ENCODE assay signal across 8 cellular contexts in the genomic region with DNA sequence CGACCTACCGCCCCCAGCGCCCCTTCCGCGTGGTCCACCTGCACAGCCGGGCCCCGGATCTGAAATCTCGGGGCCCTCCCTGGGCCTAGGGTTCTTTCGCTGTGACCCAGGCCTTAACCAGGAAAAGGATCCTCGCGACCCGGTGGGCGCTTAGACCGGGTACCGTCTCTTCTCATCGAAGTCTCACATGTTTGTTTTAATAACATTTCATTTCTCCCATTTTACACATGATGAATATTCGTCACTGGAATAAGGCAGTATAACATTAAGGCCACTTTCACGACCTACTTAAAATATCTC. TPM values are rescaled to one million over a fixed set of nuclear protein-coding genes. Genes with fewer than 3 reads are reported as not detected.
A peak's percentile ranks its signal among the peaks of the same experiment; 100 is the strongest.
DNase-seq lines count a peak whose midpoint lies in the region; ATAC-seq and TF ChIP-seq lines count a peak whose summit lies in the region.

No MANE protein-coding gene starts in this region.

- H3K36me3 ChIP-seq in SK-N-SH (replicated peaks in 1 of 2; ENCODE audit: control insufficient read depth in 1 of 2, insufficient read depth in 2 of 2, low read length in 1 of 2) = peaks cover 15 to 34% of the 10 kb centered on the region in 2 experiments
- H3K36me3 ChIP-seq in iPS-20b (ENCODE audit: insufficient read depth, low read depth, low read length) = peaks cover 41% of the 10 kb centered on the region
- peaks cover 35% of the 10 kb centered on the region for H3K36me3 ChIP-seq in suprapubic skin

- H3K27me3 ChIP-seq in SK-N-SH (ENCODE audit: insufficient read depth) (no peaks in the 10 kb centered on the region), iPS-20b (ENCODE audit: insufficient read depth, low read length) (no peaks in the 10 kb centered on the region), suprapubic skin (no peaks in the 10 kb centered on the region)

- H4K20me1 ChIP-seq in SK-N-SH (ENCODE audit: insufficient read depth) = peaks cover 15% of the 10 kb centered on the region

- H3K36me3 Mint-ChIP-seq in activated CD8-positive, alpha-beta T cell treated with anti-CD3 and anti-CD28 coated beads, Interleukin-2, amount 10 ng/mL, durations not matched to agents 7 days and 5 days (ENCODE audit: low read depth) = peaks cover 49% of the 10 kb centered on the region

- WGBS in SK-N-SH (ENCODE audit: low lambda C conversion rate) = 0% methylated on average over 6 of the region's 18 CpGs
- under 1% methylated on average over 18 of the region's 18 CpGs for WGBS in suprapubic skin

- no peaks in the 10 kb centered on the region for H3K9me2 ChIP-seq in SK-N-SH

- ATAC-seq in SK-N-SH treated with all-trans-retinoic acid at 6 μM for 48 hours = no peak
- no peak for ATAC-seq in activated CD8-positive, alpha-beta T cell treated with anti-CD3 and anti-CD28 coated beads, Interleukin-2, amount 10 ng/mL, durations not matched to agents 7 days and 5 days

- H3K9me3 Mint-ChIP-seq in activated CD8-positive, alpha-beta T cell treated with anti-CD3 and anti-CD28 coated beads, Interleukin-2, amount 10 ng/mL, durations not matched to agents 7 days and 5 days (ENCODE audit: insufficient read depth) = no peaks in the 10 kb centered on the region

- TF ChIP-seq POLR2A in suprapubic skin (IDR thresholded peaks at IDR 0.05) (no peak), erythroblast (IDR thresholded peaks at IDR 0.05; ENCODE audit: low read length) (no peak)

- H3K9ac ChIP-seq in SK-N-SH (peak overlapping the region; percentile 80), iPS-20b (ENCODE audit: low read depth, low read length) (peak overlapping the region; percentile 79; the same call in 1 of the 2 replicates)

- peaks cover 46% of the 10 kb centered on the region for H3K4me1 Mint-ChIP-seq in activated CD8-positive, alpha-beta T cell treated with anti-CD3 and anti-CD28 coated beads, Interleukin-2, amount 10 ng/mL, durations not matched to agents 7 days and 5 days (ENCODE audit: low read depth)

- H3K9me3 ChIP-seq in SK-N-SH = no peaks in the 10 kb centered on the region
- H3K9me3 ChIP-seq in iPS-20b (ENCODE audit: insufficient read depth, low read depth, low read length) = no peaks in the 10 kb centered on the region
- H3K9me3 ChIP-seq in suprapubic skin = no peaks in the 10 kb centered on the region

- CTCF ChIA-PET in SK-N-SH (lab: Yijun Ruan, JAX) = interaction anchor here (1.3 to 14.2 kb wide), 3 partner anchors 11 to 430 kb away, joined by 3 to 114 read pairs (median 39); a partner anchor contains a TSS
- CTCF ChIA-PET in activated CD8-positive, alpha-beta T cell treated with anti-CD3 and anti-CD28 coated beads, Interleukin-2, amount 10 ng/mL, durations not matched to agents 7 days and 5 days (lab: Charles Lee) = interaction anchor here (2.1 to 19.2 kb wide), 3 partner anchors 11 to 28 kb away, joined by 6 to 319 read pairs (median 92); a partner anchor contains a TSS

- H3K4me3 ChIP-seq in SK-N-SH (ENCODE audit: low read depth in 2 of 2, low read length in 1 of 2) (peak overlapping the region; percentile 83 to 87), iPS-20b (ENCODE audit: low read length) (peak overlapping the region; percentile 77), suprapubic skin (peak overlapping the region; percentile 90)

- no peak for TF ChIP-seq RAD21 in SK-N-SH (IDR thresholded peaks at IDR 0.05; ENCODE audit: low read length)

- H2AFZ ChIP-seq in SK-N-SH (ENCODE audit: low read depth) = peak overlapping the region; percentile 77; the same call in 1 of the 2 replicates

- peak overlapping the region; percentile 89 for H3K27ac Mint-ChIP-seq in activated CD8-positive, alpha-beta T cell treated with anti-CD3 and anti-CD28 coated beads, Interleukin-2, amount 10 ng/mL, durations not matched to agents 7 days and 5 days

- H3K27me3 Mint-ChIP-seq in activated CD8-positive, alpha-beta T cell treated with anti-CD3 and anti-CD28 coated beads, Interleukin-2, amount 10 ng/mL, durations not matched to agents 7 days and 5 days (ENCODE audit: low read depth) = no peaks in the 10 kb centered on the region

- H3K4me1 ChIP-seq in SK-N-SH (ENCODE audit: control insufficient read depth in 1 of 2, insufficient read depth in 2 of 2, low read depth in 1 of 2, low read length in 1 of 2) (peaks cover 0 to 34% of the 10 kb centered on the region in 2 experiments; a peak in 1 of 4 replicates), iPS-20b (ENCODE audit: insufficient read depth, low read length) (no peaks in the 10 kb centered on the region; the same call in 1 of the 2 replicates), suprapubic skin (peaks cover 43% of the 10 kb centered on the region)

- TF ChIP-seq CTCF in SK-N-SH (IDR thresholded peaks at IDR 0.05) (no peak), suprapubic skin (IDR thresholded peaks at IDR 0.05) (no peak)

- H3K4me2 ChIP-seq in SK-N-SH = peak overlapping the region; percentile 97

- DNase-seq in SK-N-SH (no peak), suprapubic skin (ENCODE audit: low spot score in 2 of 2) (no peak), activated gamma-delta T cell treated with Interleukin-2 at 50 U/mL for 16 hours (no peak), erythroblast (lab: John Stamatoyannopoulos, UW) (no peak)
- no peak for DNase-seq in activated CD8-positive, alpha-beta T cell treated with anti-CD3 and anti-CD28 coated beads, Interleukin-2, amount 10 ng/mL, durations not matched to agents 7 days and 5 days
- no peak for DNase-seq in stimulated activated CD4-positive, alpha-beta T cell treated with anti-CD3 and anti-CD28 coated beads, Interleukin-4, amount 100 ng/mL, for 1 hour

- POLR2A ChIA-PET in SK-N-SH (lab: Yijun Ruan, JAX) = interaction anchor here (1.1 to 3.7 kb wide), 3 partner anchors 9 to 75 kb away, joined by 3 to 46 read pairs (median 3); a partner anchor contains a TSS
- POLR2A ChIA-PET in activated CD8-positive, alpha-beta T cell treated with anti-CD3 and anti-CD28 coated beads, Interleukin-2, amount 10 ng/mL, durations not matched to agents 7 days and 5 days (lab: Charles Lee) = interaction anchor here (3.9 to 8.2 kb wide), 5 partner anchors 10 to 75 kb away, joined by 22 to 160 read pairs (median 57); a partner anchor contains a TSS

- TF ChIP-seq EP300 in SK-N-SH (IDR thresholded peaks at IDR 0.05; ENCODE audit: borderline replicate concordance in 1 of 2, low read depth in 1 of 2, low read length in 1 of 2) = no peak
- no peak for TF ChIP-seq EP300 in suprapubic skin (IDR thresholded peaks at IDR 0.05)

- peak overlapping the region; percentile 97 for H3K4me3 Mint-ChIP-seq in activated CD8-positive, alpha-beta T cell treated with anti-CD3 and anti-CD28 coated beads, Interleukin-2, amount 10 ng/mL, durations not matched to agents 7 days and 5 days

- H3F3A ChIP-seq in SK-N-SH (replicated peaks; ENCODE audit: insufficient read depth) = peaks cover 39% of the 10 kb centered on the region

- peaks cover 55% of the 10 kb centered on the region for H3K79me2 ChIP-seq in SK-N-SH (ENCODE audit: insufficient read depth)

- H3K27ac ChIP-seq in SK-N-SH (ENCODE audit: low read depth in 2 of 2, low read length in 1 of 2) = peak overlapping the region; percentile 89 to 99
- H3K27ac ChIP-seq in iPS-20b (ENCODE audit: low read length) = no peak overlapping the region
- peak overlapping the region; percentile 83 for H3K27ac ChIP-seq in suprapubic skin

TF ChIP-seq in SK-N-SH treated with all-trans-retinoic acid at 6 μM for 48 hours, 23 proteins besides CTCF, POLR2A, EP300 and RAD21 (continues in another document):
- TF ChIP-seq ZNF8 (CRISPR knock-in tag; IDR thresholded peaks at IDR 0.05) (no peak), ESRRG (CRISPR knock-in tag; IDR thresholded peaks at IDR 0.05) (no peak), ZNF565 (CRISPR knock-in tag; conservative IDR thresholded peaks at IDR 0.05; ENCODE audit: low read depth) (no peak), PPARA (CRISPR knock-in tag; IDR thresholded peaks at IDR 0.05; ENCODE audit: borderline replicate concordance) (no peak), ZFP30 (CRISPR knock-in tag; IDR thresholded peaks at IDR 0.05) (no peak), RARB (CRISPR knock-in tag; IDR thresholded peaks at IDR 0.05) (no peak)

RNA-seq across cellular contexts. Expression of a gene that starts 0.3 kb away (rescaled TPM):
- 82.7 and 99.4 TPM in 2 replicates for polyA plus RNA-seq in SK-N-SH (2012; rRNA removed)
- polyA plus RNA-seq in SK-N-SH (2012; cell fraction: cytosol; rRNA removed) = 42.3 and 58.1 TPM in 2 replicates
- 371 and 402 TPM in 2 replicates for polyA plus RNA-seq in SK-N-SH (2012; cell fraction: nucleus; rRNA removed)
- total RNA-seq in activated CD8-positive, alpha-beta T cell treated with anti-CD3 and anti-CD28 coated beads, Interleukin-2, amount 10 ng/mL, durations not matched to agents 7 days and 5 days = 10 to 100 TPM; 24.7 to 25.4 TPM
- 10 to 100 TPM; 44.3 to 55.4 (median 50.7) TPM for total RNA-seq in suprapubic skin

RNA-seq across cellular contexts. Expression of a gene that starts 3.3 kb away (rescaled TPM):
- polyA plus RNA-seq in SK-N-SH (2012; rRNA removed) = 85.3 and 104 TPM in 2 replicates
- polyA plus RNA-seq in SK-N-SH (2012; cell fraction: cytosol; rRNA removed) = 48.3 and 76.9 TPM in 2 replicates
- 36.4 and 46.2 TPM in 2 replicates for polyA plus RNA-seq in SK-N-SH (2012; cell fraction: nucleus; rRNA removed)
- total RNA-seq in activated CD8-positive, alpha-beta T cell treated with anti-CD3 and anti-CD28 coated beads, Interleukin-2, amount 10 ng/mL, durations not matched to agents 7 days and 5 days = 10 to 100 TPM; 92.1 to 93.7 TPM
- 100 to 1,000 TPM in 1 of 4 donors, 10 to 100 TPM in 3; 45.0 to 104 (median 63.1) TPM for total RNA-seq in suprapubic skin

RNA-seq across cellular contexts. Expression of a gene that starts 10.5 kb away (rescaled TPM):
- 305 and 346 TPM in 2 replicates for polyA plus RNA-seq in SK-N-SH (2012; rRNA removed)
- polyA plus RNA-seq in SK-N-SH (2012; cell fraction: cytosol; rRNA removed) = 247 and 282 TPM in 2 replicates
- 502 and 507 TPM in 2 replicates for polyA plus RNA-seq in SK-N-SH (2012; cell fraction: nucleus; rRNA removed)
- total RNA-seq in activated CD8-positive, alpha-beta T cell treated with anti-CD3 and anti-CD28 coated beads, Interleukin-2, amount 10 ng/mL, durations not matched to agents 7 days and 5 days = 100 to 1,000 TPM; 227 to 229 TPM
- total RNA-seq in suprapubic skin = 100 to 1,000 TPM; 184 to 355 (median 229) TPM

RNA-seq across cellular contexts. Expression of a gene that starts 11.5 kb away (rescaled TPM):
- 230 and 277 TPM in 2 replicates for polyA plus RNA-seq in SK-N-SH (2012; rRNA removed)
- 65.3 and 95.1 TPM in 2 replicates for polyA plus RNA-seq in SK-N-SH (2012; cell fraction: cytosol; rRNA removed)
- polyA plus RNA-seq in SK-N-SH (2012; cell fraction: nucleus; rRNA removed) = 1,525 and 1,565 TPM in 2 replicates
- 100 to 1,000 TPM; 134 to 140 TPM for total RNA-seq in activated CD8-positive, alpha-beta T cell treated with anti-CD3 and anti-CD28 coated beads, Interleukin-2, amount 10 ng/mL, durations not matched to agents 7 days and 5 days
- 100 to 1,000 TPM in 1 of 4 donors, 10 to 100 TPM in 3; 49.1 to 105 (median 55.5) TPM for total RNA-seq in suprapubic skin

RNA-seq across cellular contexts. Expression of a gene that starts 28.6 kb away (rescaled TPM):
- 21.0 and 21.4 TPM in 2 replicates for polyA plus RNA-seq in SK-N-SH (2012; rRNA removed)
- 7.5 and 11.8 TPM in 2 replicates for polyA plus RNA-seq in SK-N-SH (2012; cell fraction: cytosol; rRNA removed)
- 83.7 and 101 TPM in 2 replicates for polyA plus RNA-seq in SK-N-SH (2012; cell fraction: nucleus; rRNA removed)
- 10 to 100 TPM; 35.2 to 39.6 TPM for total RNA-seq in activated CD8-positive, alpha-beta T cell treated with anti-CD3 and anti-CD28 coated beads, Interleukin-2, amount 10 ng/mL, durations not matched to agents 7 days and 5 days
- total RNA-seq in suprapubic skin = 10 to 100 TPM; 18.5 to 57.2 (median 27.9) TPM
